Comparison of ENCODE assay signal across 13 cellular contexts in the genomic region with DNA sequence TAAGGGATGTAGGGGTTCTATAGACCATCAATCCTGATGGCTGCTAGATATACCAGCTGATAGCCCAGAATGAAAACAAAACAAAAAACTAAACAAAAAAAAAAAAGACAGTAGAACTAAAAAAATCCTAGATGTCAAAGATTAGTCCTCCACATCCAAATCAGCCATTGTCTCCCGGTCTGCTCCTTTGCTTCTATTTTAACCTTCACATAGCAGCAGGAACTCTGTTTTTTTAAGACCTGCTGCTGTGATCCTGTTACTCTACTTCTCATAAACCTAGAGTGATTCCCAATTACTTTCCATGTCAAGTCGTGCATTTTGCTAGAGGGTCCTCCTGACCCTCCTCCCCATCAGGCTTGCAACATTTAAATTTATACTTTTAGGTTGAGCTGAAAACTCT. TPM values are rescaled to one million over a fixed set of nuclear protein-coding genes. Genes with fewer than 3 reads are reported as not detected.
DNase-seq lines count a peak whose midpoint lies in the region; ATAC-seq and TF ChIP-seq lines count a peak whose summit lies in the region.
"Had no signal": no experiment of that assay in that cellular context is flagged by ENCODE, and none has a peak within 500 bp of the region (broad histone marks: within the 10 kb centered on the region; RNA-seq: fewer than 3 reads in every experiment).

No MANE protein-coding gene starts in this region.

- ATAC-seq in upper lobe of left lung (ENCODE audit: low FRiP score in 2 of 2) (no peak), GM18858 (IDR thresholded peaks at IDR 0.05; ENCODE audit: unreplicated experiment) (no peak)

- H3K27me3 ChIP-seq in upper lobe of left lung: no peaks in the 10 kb centered on the region

- H3K4me1 Mint-ChIP-seq in activated naive CD8-positive, alpha-beta T cell (ENCODE audit: low read depth): peaks cover 45% of the 10 kb centered on the region
- H3K4me1 Mint-ChIP-seq in activated naive CD8-positive, alpha-beta T cell treated with anti-CD3 and anti-CD28 coated beads for 36 hours: peaks cover 29% of the 10 kb centered on the region
- H3K4me1 Mint-ChIP-seq in nephron: peaks cover 49% of the 10 kb centered on the region

- no peak for TF ChIP-seq POLR2A in upper lobe of left lung (IDR thresholded peaks at IDR 0.05)

- no peaks in the 10 kb centered on the region for H3K9me3 Mint-ChIP-seq in activated naive CD8-positive, alpha-beta T cell (ENCODE audit: low read depth)
- no peaks in the 10 kb centered on the region for H3K9me3 Mint-ChIP-seq in activated naive CD8-positive, alpha-beta T cell treated with anti-CD3 and anti-CD28 coated beads for 36 hours
- no peaks in the 10 kb centered on the region for H3K9me3 Mint-ChIP-seq in nephron

- TF ChIP-seq EP300 in upper lobe of left lung (IDR thresholded peaks at IDR 0.05): no peak

- no peak for DNase-seq in activated naive CD8-positive, alpha-beta T cell treated with anti-CD3 and anti-CD28 coated beads for 36 hours
- DNase-seq in caudate nucleus (lab: John Stamatoyannopoulos, UW): no peak
- DNase-seq in upper lobe of left lung: no peak
- DNase-seq in NCI-H1436 treated with DMSO at 0.1 percent for 48 hours (lab: John Stamatoyannopoulos, UW): no peak
- no peak for DNase-seq in kidney glomerular epithelial cell (lab: John Stamatoyannopoulos, UW)
- DNase-seq: activated CD4-positive, alpha-beta T cell treated with anti-CD3 and anti-CD28 coated beads, Interleukin-2, amount 50 U/mL, for 48 hours; stimulated activated CD4-positive, alpha-beta T cell treated with anti-CD3 and anti-CD28 coated beads, Interleukin-4, amount 100 ng/mL, for 24 hours had no signal

- no peak overlapping the region for H3K4me3 ChIP-seq in upper lobe of left lung

- H3K36me3 Mint-ChIP-seq in activated naive CD8-positive, alpha-beta T cell: peaks cover 4% of the 10 kb centered on the region
- peaks cover 11% of the 10 kb centered on the region for H3K36me3 Mint-ChIP-seq in activated naive CD8-positive, alpha-beta T cell treated with anti-CD3 and anti-CD28 coated beads for 36 hours
- peaks cover 4% of the 10 kb centered on the region for H3K36me3 Mint-ChIP-seq in nephron (ENCODE audit: low read depth)

- H3K4me1 ChIP-seq in upper lobe of left lung: peaks cover 32 to 58% (median 43%) of the 10 kb centered on the region in 4 donors

- H3K36me3 ChIP-seq in upper lobe of left lung: peaks cover 0 to 5% (median 0%) of the 10 kb centered on the region in 4 donors

- H3K27ac Mint-ChIP-seq in activated naive CD8-positive, alpha-beta T cell: peak overlapping the region; percentile 12
- H3K27ac Mint-ChIP-seq in activated naive CD8-positive, alpha-beta T cell treated with anti-CD3 and anti-CD28 coated beads for 36 hours: no peak overlapping the region
- peak overlapping the region; percentile 7 to 90 (median 50) for H3K27ac Mint-ChIP-seq in nephron

- H3K9me3 ChIP-seq in upper lobe of left lung: no peaks in the 10 kb centered on the region

- H3K27me3 Mint-ChIP-seq in activated naive CD8-positive, alpha-beta T cell: no peaks in the 10 kb centered on the region
- H3K27me3 Mint-ChIP-seq in activated naive CD8-positive, alpha-beta T cell treated with anti-CD3 and anti-CD28 coated beads for 36 hours: peaks cover 3% of the 10 kb centered on the region
- no peaks in the 10 kb centered on the region for H3K27me3 Mint-ChIP-seq in nephron (ENCODE audit: low read depth)

- H3K4me3 Mint-ChIP-seq in activated naive CD8-positive, alpha-beta T cell: no peak overlapping the region
- H3K4me3 Mint-ChIP-seq in activated naive CD8-positive, alpha-beta T cell treated with anti-CD3 and anti-CD28 coated beads for 36 hours: no peak overlapping the region
- peak overlapping the region; percentile 54 to 99 (median 75) for H3K4me3 Mint-ChIP-seq in nephron

- 55 to 69% methylated on average over 2 of the region's 2 CpGs for WGBS in upper lobe of left lung, 2 donors

- H3K27ac ChIP-seq in caudate nucleus (ENCODE audit: low read depth, low read length): peak overlapping the region; percentile 95
- peak overlapping the region in 3 of 4 donors; percentile 13 to 92 (median 13) for H3K27ac ChIP-seq in upper lobe of left lung

- no peak for TF ChIP-seq CTCF in nephron (IDR thresholded peaks at IDR 0.05; ENCODE audit: unreplicated experiment in 3 of 3)
- TF ChIP-seq CTCF in upper lobe of left lung (IDR thresholded peaks at IDR 0.05): no peak

RNA-seq across cellular contexts. Expression of a gene that starts 2.5 kb away (rescaled TPM):
- total RNA-seq in activated naive CD8-positive, alpha-beta T cell treated with anti-CD3 and anti-CD28 coated beads for 36 hours: 10 to 100 TPM; 14.9 to 15.6 TPM
- total RNA-seq in upper lobe of left lung: 100 to 1,000 TPM in 1 of 6 donors, 10 to 100 TPM in 5; 23.7 to 126 (median 29.1) TPM

RNA-seq across cellular contexts. Expression of a gene that starts 2.7 kb away (rescaled TPM):
- total RNA-seq in activated naive CD8-positive, alpha-beta T cell treated with anti-CD3 and anti-CD28 coated beads for 36 hours: 10 to 100 TPM; 48.2 to 51.1 TPM
- total RNA-seq in upper lobe of left lung: 10 to 100 TPM; 22.3 to 43.2 (median 34.6) TPM

RNA-seq across cellular contexts. Expression of a gene that starts 14.1 kb away (rescaled TPM):
- total RNA-seq in activated naive CD8-positive, alpha-beta T cell treated with anti-CD3 and anti-CD28 coated beads for 36 hours: under 1 TPM; 0.24 to 0.39 TPM
- total RNA-seq in upper lobe of left lung: 10 to 100 TPM in 1 of 6 donors, 1 to 10 TPM in 4, under 1 TPM in 1; 0.72 to 10.5 (median 5.1) TPM
- total RNA-seq: bronchial epithelial cell, HT1080, urinary bladder had no signal

Comparison
In these comparisons a context has a peak if more than half of its experiments do, and no peak if none do; other contexts are left out.
1. H3K4me3 Mint-ChIP-seq: peak in nephron (3 of 3); none in activated naive CD8-positive, alpha-beta T cell (single experiment) and activated naive CD8-positive, alpha-beta T cell treated with anti-CD3 and anti-CD28 coated beads for 36 hours (single experiment).